Comparison of ENCODE assay signal across 8 cellular contexts in genomic region chr15:84981711-84982300, GRCh38. TPM values are rescaled to one million over a fixed set of nuclear protein-coding genes. Genes with fewer than 3 reads are reported as not detected.
DNase-seq lines count a peak whose midpoint lies in the region; ATAC-seq and TF ChIP-seq lines count a peak whose summit lies in the region.

Gene PDE8A, plus strand, starts transcription at chr15:84981856. Its CDS starts 307 bp downstream, at chr15:84982163.

- TF ChIP-seq CTCF in VCaP (conservative IDR thresholded peaks at IDR 0.05) (no peak), dorsolateral prefrontal cortex (IDR thresholded peaks at IDR 0.05 in 54 of 56, conservative IDR thresholded peaks at IDR 0.05 in 2 of 56; ENCODE audit: low read depth in 1 of 56, partially characterized antibody in 56 of 56) (peak in 2 of 56 donors; percentile 10 to 12), stomach (IDR thresholded peaks at IDR 0.05) (peak in 1 of 7 experiments; percentile 7)

- peaks cover 23 to 49% (median 37%) of the 10 kb centered on the region in 4 donors for H3K4me1 ChIP-seq in stomach

- ATAC-seq in GM19463 (IDR thresholded peaks at IDR 0.05; ENCODE audit: unreplicated experiment) = peak; percentile 15
- peak; percentile 15 for ATAC-seq in HG03521 (IDR thresholded peaks at IDR 0.05; ENCODE audit: unreplicated experiment)

- TF ChIP-seq EP300 in stomach (IDR thresholded peaks at IDR 0.05) = no peak

- H3K36me3 ChIP-seq in stomach = no peaks in the 10 kb centered on the region

- H3K27me3 ChIP-seq in dorsolateral prefrontal cortex (no peaks in the 10 kb centered on the region), stomach (no peaks in the 10 kb centered on the region)

- H3K4me3 ChIP-seq in dorsolateral prefrontal cortex (peak within 1 kb of the TSS; percentile 72 to 96 (median 88)), stomach (peak within 1 kb of the TSS; percentile 90 to 97 (median 94))

- no peaks in the 10 kb centered on the region for H3K9me3 ChIP-seq in stomach

- no peak for TF ChIP-seq POLR2A in stomach (IDR thresholded peaks at IDR 0.05)

- WGBS in stomach, 5 donors = 0 to 1% (median 0%) methylated on average over 8 to 95 of the region's 95 CpGs

- H3K27ac ChIP-seq in VCaP (peak within 1 kb of the TSS; percentile 86), dorsolateral prefrontal cortex (peak within 1 kb of the TSS; percentile 81 to 98 (median 95)), stomach (peak within 1 kb of the TSS; percentile 93 to 97 (median 95))

- intact Hi-C loops in dorsolateral prefrontal cortex (cut with DNase I) (loop anchor here (2.0 to 5.0 kb wide), 7 partner anchors 27 to 139 kb away; no protein-coding TSS in a partner anchor), stomach (cut with DNase I; ENCODE audit: low total_unique reads) (no loop called here)

- DNase-seq in EH (ENCODE audit: low read depth) (peak; percentile 65), dorsolateral prefrontal cortex (peak in 2 of 10 donors; percentile 11 to 51), lung microvascular endothelial cell (ENCODE audit: low read depth in 2 of 2) (peak; percentile 63 to 65), stomach (peak; percentile 60), NCI-H2107 treated with DMSO at 0.1 percent for 48 hours (lab: John Stamatoyannopoulos, UW; ENCODE audit: unreplicated experiment) (no peak)

RNA-seq across cellular contexts. Expression of gene PDE8A, which starts in this region (rescaled TPM):
- total RNA-seq in dorsolateral prefrontal cortex (100 to 1,000 TPM in 47 of 120 experiments, 10 to 100 TPM in 73; 30.4 to 316 (median 86.1) TPM), lung microvascular endothelial cell (48.8 and 77.0 TPM in 2 replicates), stomach (10 to 100 TPM; 22.2 to 85.9 (median 58.8) TPM)
- polyA plus RNA-seq in stomach = 10 to 100 TPM; 15.6 to 19.2 (median 16.7) TPM
